14 cellular contexts compared by ENCODE assay signal in the genomic region with DNA sequence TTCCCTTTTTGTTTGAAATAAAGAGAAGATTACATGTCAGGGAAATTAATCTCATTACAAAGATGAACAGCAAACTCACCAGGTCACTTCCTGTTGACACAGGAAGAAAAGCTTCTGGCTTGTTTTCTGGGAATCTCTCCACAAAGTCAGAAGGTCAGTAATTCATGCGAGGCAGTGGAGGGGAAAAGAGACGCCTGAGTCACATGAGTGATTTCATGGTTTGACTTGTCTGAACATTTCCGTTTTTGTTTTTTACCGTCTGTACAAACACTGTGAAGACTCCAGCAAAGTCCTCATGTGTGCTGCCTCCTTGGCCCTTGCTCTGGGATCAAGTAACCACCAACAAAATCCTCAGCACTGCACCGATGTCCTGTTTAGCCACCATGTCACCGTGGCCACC. TPM values are rescaled to one million over a fixed set of nuclear protein-coding genes. Genes with fewer than 3 reads are reported as not detected.
DNase-seq lines count a peak whose midpoint lies in the region; ATAC-seq and TF ChIP-seq lines count a peak whose summit lies in the region.
"Had no signal": no experiment of that assay in that cellular context is flagged by ENCODE, and none has a peak within 500 bp of the region (broad histone marks: within the 10 kb centered on the region; RNA-seq: fewer than 3 reads in every experiment).

No MANE protein-coding gene starts in this region.

- H3K27ac Mint-ChIP-seq in T-cell: no peak overlapping the region
- H3K27ac Mint-ChIP-seq: CD8-positive, alpha-beta T cell; dendritic cell treated with granulocyte-macrophage colony-stimulating factor and Interleukin-4, amounts not matched to agents 40 ng/mL and 50 ng/mL, for 4 days; naive thymus-derived CD8-positive, alpha-beta T cell had no signal

- POLR2A ChIA-PET in T-cell (lab: Charles Lee): no interaction called here

- peak overlapping the region; percentile 75 to 85 (median 80) for H3K27ac ChIP-seq in right lobe of liver
- H3K27ac ChIP-seq: SJSA1 had no signal

- no peak overlapping the region for H3K4me3 Mint-ChIP-seq in T-cell
- H3K4me3 Mint-ChIP-seq: CD8-positive, alpha-beta T cell; dendritic cell treated with granulocyte-macrophage colony-stimulating factor and Interleukin-4, amounts not matched to agents 40 ng/mL and 50 ng/mL, for 4 days; naive thymus-derived CD8-positive, alpha-beta T cell had no signal

- no peaks in the 10 kb centered on the region for H3K36me3 Mint-ChIP-seq in T-cell
- H3K36me3 Mint-ChIP-seq: CD8-positive, alpha-beta T cell; naive thymus-derived CD8-positive, alpha-beta T cell had no signal

- DNase-seq in Daoy (ENCODE audit: low read depth) (peak; percentile 23), NCI-H146 (lab: John Stamatoyannopoulos, UW) (peak; percentile 48), dermis blood vessel endothelial cell (peak; percentile 86), right lobe of liver (no peak), T-cell (no peak), AML-193 (lab: John Stamatoyannopoulos, UW) (no peak), superior temporal gyrus (ENCODE audit: extremely low spot score) (no peak)
- DNase-seq: activated CD4-positive, alpha-beta T cell treated with anti-CD3 and anti-CD28 coated beads for 4 hours; activated gamma-delta T cell; CD8-positive, alpha-beta T cell; naive thymus-derived CD8-positive, alpha-beta T cell had no signal

- intact Hi-C loops in right lobe of liver (cut with DNase I): no loop called here

- TF ChIP-seq CTCF in right lobe of liver (IDR thresholded peaks at IDR 0.05): no peak

- no peaks in the 10 kb centered on the region for H3K27me3 ChIP-seq in right lobe of liver

- H3K9me3 Mint-ChIP-seq in T-cell: no peaks in the 10 kb centered on the region
- H3K9me3 Mint-ChIP-seq: CD8-positive, alpha-beta T cell; dendritic cell treated with granulocyte-macrophage colony-stimulating factor and Interleukin-4, amounts not matched to agents 40 ng/mL and 50 ng/mL, for 4 days; naive thymus-derived CD8-positive, alpha-beta T cell had no signal

- no peaks in the 10 kb centered on the region for H3K4me1 Mint-ChIP-seq in T-cell
- H3K4me1 Mint-ChIP-seq: naive thymus-derived CD8-positive, alpha-beta T cell had no signal

- H3K9me3 ChIP-seq in right lobe of liver: no peaks in the 10 kb centered on the region
- H3K9me3 ChIP-seq: SJSA1 had no signal

- H3K27me3 Mint-ChIP-seq in T-cell: peaks cover 4 to 23% of the 10 kb centered on the region in 2 donors

- ATAC-seq in right lobe of liver: peak; percentile 30 to 55 (median 44)
- ATAC-seq in T-cell (replicated peaks in 1 of 4): no peak
- ATAC-seq in GM21526 (IDR thresholded peaks at IDR 0.05; ENCODE audit: low FRiP score, unreplicated experiment): no peak
- ATAC-seq: CD8-positive, alpha-beta T cell; naive thymus-derived CD8-positive, alpha-beta T cell had no signal

- CTCF ChIA-PET in T-cell (lab: Charles Lee): no interaction called here

- H3K4me3 ChIP-seq in right lobe of liver: no peak overlapping the region
- H3K4me3 ChIP-seq: SJSA1 had no signal

- no peaks in the 10 kb centered on the region for H3K36me3 ChIP-seq in right lobe of liver
- H3K36me3 ChIP-seq: SJSA1 had no signal

- WGBS in right lobe of liver (ENCODE audit: insufficient coverage, low coverage, low lambda C conversion rate, missing lambda C conversion rate): 20% methylated on average over 4 of the region's 6 CpGs

- TF ChIP-seq POLR2A in right lobe of liver (IDR thresholded peaks at IDR 0.05): no peak

- H3K4me1 ChIP-seq in right lobe of liver: peaks cover 0 to 61% (median 8%) of the 10 kb centered on the region in 4 donors
- H3K4me1 ChIP-seq: SJSA1 had no signal

RNA-seq across cellular contexts. Expression of a gene that starts 2.5 kb away (rescaled TPM):
- total RNA-seq in Daoy (2014; rRNA removed; shearing (Covaris generic)): not detected in 2 replicates
- total RNA-seq in dermis blood vessel endothelial cell: under 0.01 and 0.19 TPM in 2 replicates
- 100 to 1,000 TPM; 162 to 705 (median 372) TPM for total RNA-seq in right lobe of liver
- under 1 TPM in 3 of 5 donors, not detected in 2; 0.13 to 0.28 (median 0.20) TPM for total RNA-seq in T-cell
- total RNA-seq: CD8-positive, alpha-beta T cell; naive thymus-derived CD8-positive, alpha-beta T cell; SJSA1 had no signal

Comparison
In these comparisons a context has a peak if more than half of its experiments do, and no peak if none do; other contexts are left out.
1. DNase-seq: peak in Daoy (single experiment), NCI-H146 (single experiment) and dermis blood vessel endothelial cell (single experiment); none in right lobe of liver (0 of 3), T-cell (0 of 34), AML-193 (0 of 2) and superior temporal gyrus (single experiment).
2. ATAC-seq: peak in right lobe of liver (4 of 4); none in T-cell (0 of 4) and GM21526 (single experiment).
3. RNA of a gene that starts 2.5 kb away (total RNA-seq): 162 to 705 TPM in right lobe of liver; 0.13 to 0.28 TPM in T-cell, not detected in Daoy and under 0.01 to 0.19 TPM in dermis blood vessel endothelial cell; every median in the first group is over 100 times any median in the second.